In the genomic region with DNA sequence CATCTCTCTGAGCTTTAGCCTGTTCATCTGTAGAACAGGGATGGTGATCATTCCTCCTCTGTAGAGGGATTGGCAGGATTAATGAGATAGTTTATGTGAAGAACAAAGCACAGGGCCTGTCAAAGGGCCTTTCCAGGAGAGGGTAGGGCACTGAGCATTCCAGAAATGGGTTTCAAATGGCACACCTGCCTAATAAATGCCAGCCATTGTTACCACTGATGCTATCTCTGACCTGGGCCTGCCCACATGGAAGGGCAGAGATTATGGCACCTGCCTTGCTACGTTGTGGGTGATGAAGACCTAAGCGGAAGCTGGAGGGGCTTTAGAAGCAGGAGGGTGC, we compare ENCODE assay signal across 17 cellular contexts. TPM values are rescaled to one million over a fixed set of nuclear protein-coding genes. Genes with fewer than 3 reads are reported as not detected.
"Had no signal": no experiment of that assay in that cellular context is flagged by ENCODE, and none has a peak within 500 bp of the region (broad histone marks: within the 10 kb centered on the region; RNA-seq: fewer than 3 reads in every experiment).

No MANE protein-coding gene starts in this region.

- ATAC-seq: activated T-helper 17 cell treated with anti-CD3 and anti-CD28 coated beads, Interleukin-2, amount 50 U/mL, for 72 hours; effector memory CD8-positive, alpha-beta T cell; naive thymus-derived CD4-positive, alpha-beta T cell; right lobe of liver had no signal

- DNase-seq: activated CD4-positive, alpha-beta T cell treated with anti-CD3 and anti-CD28 coated beads for 4 hours; activated naive CD4-positive, alpha-beta T cell treated with anti-CD3 and anti-CD28 coated beads, Interleukin-2, amount 10 ng/mL, durations not matched to agents 7 days and 5 days; adrenal gland; effector memory CD8-positive, alpha-beta T cell; hippocampal formation; naive thymus-derived CD4-positive, alpha-beta T cell; right lobe of liver; stimulated activated naive CD4-positive, alpha-beta T cell treated with Interleukin-2 at 50 U/mL for 16 hours; T-helper 1 cell had no signal

- H3K27me3 ChIP-seq: adrenal gland, right lobe of liver, suprapubic skin had no signal

- H3K27ac ChIP-seq: adrenal gland, neutrophil, right lobe of liver, suprapubic skin had no signal

- H3K4me3 Mint-ChIP-seq: activated naive CD4-positive, alpha-beta T cell treated with anti-CD3 and anti-CD28 coated beads, Interleukin-2, amount 10 ng/mL, durations not matched to agents 7 days and 5 days; activated T-helper 17 cell treated with anti-CD3 and anti-CD28 coated beads, Interleukin-2, amount 50 U/mL, for 72 hours; dendritic cell treated with granulocyte-macrophage colony-stimulating factor and Interleukin-4, amounts not matched to agents 40 ng/mL and 50 ng/mL, for 4 days; effector memory CD8-positive, alpha-beta T cell; naive thymus-derived CD4-positive, alpha-beta T cell had no signal

- H3K4me3 ChIP-seq: adrenal gland, lung, right lobe of liver, suprapubic skin had no signal

- H3K27me3 Mint-ChIP-seq: activated naive CD4-positive, alpha-beta T cell treated with anti-CD3 and anti-CD28 coated beads, Interleukin-2, amount 10 ng/mL, durations not matched to agents 7 days and 5 days; activated T-helper 17 cell treated with anti-CD3 and anti-CD28 coated beads, Interleukin-2, amount 50 U/mL, for 72 hours; naive thymus-derived CD4-positive, alpha-beta T cell had no signal

- H3K9me3 Mint-ChIP-seq: activated naive CD4-positive, alpha-beta T cell treated with anti-CD3 and anti-CD28 coated beads, Interleukin-2, amount 10 ng/mL, durations not matched to agents 7 days and 5 days; activated T-helper 17 cell treated with anti-CD3 and anti-CD28 coated beads, Interleukin-2, amount 50 U/mL, for 72 hours; dendritic cell treated with granulocyte-macrophage colony-stimulating factor and Interleukin-4, amounts not matched to agents 40 ng/mL and 50 ng/mL, for 4 days; effector memory CD8-positive, alpha-beta T cell; naive thymus-derived CD4-positive, alpha-beta T cell had no signal

- H3K4me1 Mint-ChIP-seq: activated naive CD4-positive, alpha-beta T cell treated with anti-CD3 and anti-CD28 coated beads, Interleukin-2, amount 10 ng/mL, durations not matched to agents 7 days and 5 days; activated T-helper 17 cell treated with anti-CD3 and anti-CD28 coated beads, Interleukin-2, amount 50 U/mL, for 72 hours had no signal

- H3K9me3 ChIP-seq: adrenal gland, neutrophil, right lobe of liver, suprapubic skin had no signal

- H3K27ac Mint-ChIP-seq: activated naive CD4-positive, alpha-beta T cell treated with anti-CD3 and anti-CD28 coated beads, Interleukin-2, amount 10 ng/mL, durations not matched to agents 7 days and 5 days; activated T-helper 17 cell treated with anti-CD3 and anti-CD28 coated beads, Interleukin-2, amount 50 U/mL, for 72 hours; dendritic cell treated with granulocyte-macrophage colony-stimulating factor and Interleukin-4, amounts not matched to agents 40 ng/mL and 50 ng/mL, for 4 days; effector memory CD8-positive, alpha-beta T cell; naive thymus-derived CD4-positive, alpha-beta T cell had no signal

- H3K36me3 Mint-ChIP-seq: activated naive CD4-positive, alpha-beta T cell treated with anti-CD3 and anti-CD28 coated beads, Interleukin-2, amount 10 ng/mL, durations not matched to agents 7 days and 5 days had no signal

- H3K4me1 ChIP-seq: adrenal gland, right lobe of liver, suprapubic skin had no signal

- H3K36me3 ChIP-seq: adrenal gland, neutrophil, right lobe of liver, suprapubic skin had no signal

RNA-seq across cellular contexts. Expression of gene ASIC4, which starts 46.6 kb away (rescaled TPM):
- total RNA-seq: epithelial cell of proximal tubule, glomerular endothelial cell, kidney epithelial cell, right lobe of liver, suprapubic skin had no signal

RNA-seq across cellular contexts. Expression of gene DES, which starts 49.5 kb away (rescaled TPM):
- total RNA-seq: activated T-helper 17 cell treated with anti-CD3 and anti-CD28 coated beads, Interleukin-2, amount 50 U/mL, for 72 hours; epithelial cell of proximal tubule; glomerular endothelial cell had no signal
